ENCODE assay signal across 15 cellular contexts in the genomic region with DNA sequence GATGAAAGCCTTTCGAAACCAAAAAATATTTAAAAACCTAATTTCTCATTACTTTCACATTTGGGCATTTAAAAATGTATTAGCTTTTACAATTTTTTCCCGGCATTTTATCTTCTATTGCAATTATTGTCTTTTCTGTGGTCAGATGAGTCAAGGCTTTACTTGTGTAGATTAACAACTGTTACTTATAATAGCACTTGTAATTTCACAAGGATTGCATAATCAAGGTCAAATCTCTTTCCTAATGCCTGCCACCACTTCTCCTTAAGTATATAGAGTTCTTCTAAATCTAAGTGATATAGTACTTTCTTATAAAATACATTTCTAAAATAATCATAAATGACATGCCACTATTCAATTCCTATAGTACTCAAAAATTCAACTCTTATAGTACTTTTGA.
DNase-seq lines count a peak whose midpoint lies in the region; ATAC-seq and FAIRE-seq lines count a peak whose summit lies in the region.
"Had no signal": no experiment of that assay in that cellular context is flagged by ENCODE, and none has a peak within 500 bp of the region (broad histone marks: within the 10 kb centered on the region; RNA-seq: fewer than 3 reads in every experiment).

No MANE protein-coding gene starts in this region.

- no peak for ATAC-seq in HG02840 (IDR thresholded peaks at IDR 0.05; ENCODE audit: low FRiP score, unreplicated experiment)
- no peak for ATAC-seq in activated CD4-positive, CD25-positive, alpha-beta regulatory T cell treated with anti-CD3 and anti-CD28 coated beads, Interleukin-2, amount 50 U/mL, for 24 hours
- ATAC-seq: activated CD8-positive, alpha-beta memory T cell treated with anti-CD3 and anti-CD28 coated beads, Interleukin-2, amount 10 ng/mL, durations not matched to agents 7 days and 5 days; activated naive CD8-positive, alpha-beta T cell treated with anti-CD3 and anti-CD28 coated beads, Interleukin-2, amount 50 U/mL, for 24 hours had no signal

- no peak for FAIRE-seq in small intestine (lab: Jason Lieb, UNC)
- FAIRE-seq: HTR-8/SVneo, keratinocyte had no signal

- peaks cover 0 to 3% of the 10 kb centered on the region in 2 donors for H3K4me1 ChIP-seq in small intestine (ENCODE audit: control insufficient read depth in 2 of 2, insufficient read depth in 1 of 2, low read depth in 1 of 2, low read length in 1 of 2)

- 5 to 46% (median 13%) methylated on average over 2 of the region's 2 CpGs for WGBS in small intestine, 3 donors

- DNase-seq in HPDE6-E6E7 (ENCODE audit: extremely low spot score) (peak; percentile 19), SIG-M5 (lab: John Stamatoyannopoulos, UW) (peak; percentile 94), fibroblast of peridontal ligament (ENCODE audit: extremely low read depth) (peak; percentile 94), small intestine (peak; percentile 17), superior temporal gyrus (ENCODE audit: extremely low spot score) (no peak)
- DNase-seq: activated CD8-positive, alpha-beta memory T cell treated with anti-CD3 and anti-CD28 coated beads, Interleukin-2, amount 10 ng/mL, durations not matched to agents 7 days and 5 days; activated naive CD8-positive, alpha-beta T cell treated with anti-CD3 and anti-CD28 coated beads, Interleukin-2, amount 50 U/mL, for 24 hours; DND-41; NCI-H2029 treated with DMSO at 0.1 percent for 48 hours; stimulated activated CD4-positive, alpha-beta T cell treated with anti-CD3 and anti-CD28 coated beads, Interleukin-2, amount 100 ng/mL, for 24 hours had no signal

- no peaks in the 10 kb centered on the region for H3K9me3 ChIP-seq in small intestine (ENCODE audit: control insufficient read depth, low read depth)

- no peak overlapping the region for H3K27ac ChIP-seq in small intestine (ENCODE audit: low read depth in 1 of 2, low read length in 1 of 2)
- H3K27ac ChIP-seq: PC-9 had no signal

- no peaks in the 10 kb centered on the region for H3K36me3 ChIP-seq in small intestine (ENCODE audit: control insufficient read depth in 2 of 2, insufficient read depth in 2 of 2, low read length in 2 of 2)

- H3K27me3 ChIP-seq in small intestine (ENCODE audit: control insufficient read depth in 2 of 2, insufficient read depth in 2 of 2, low read length in 2 of 2) = no peaks in the 10 kb centered on the region

- H3K4me3 ChIP-seq in small intestine (ENCODE audit: low read depth in 1 of 2, low read length in 2 of 2) = no peak overlapping the region
- H3K4me3 ChIP-seq: PC-9 had no signal
